In genomic region chr6:5361371-5361770, GRCh38 we compare ENCODE assay signal across 1 cellular context.
TF ChIP-seq lines count a peak whose summit lies in the region.

No MANE protein-coding gene starts in this region.

TF ChIP-seq in SK-N-SH, 30 proteins besides CTCF, POLR2A, EP300 and RAD21 (continued from another document):
- TF ChIP-seq, protein P1, sequence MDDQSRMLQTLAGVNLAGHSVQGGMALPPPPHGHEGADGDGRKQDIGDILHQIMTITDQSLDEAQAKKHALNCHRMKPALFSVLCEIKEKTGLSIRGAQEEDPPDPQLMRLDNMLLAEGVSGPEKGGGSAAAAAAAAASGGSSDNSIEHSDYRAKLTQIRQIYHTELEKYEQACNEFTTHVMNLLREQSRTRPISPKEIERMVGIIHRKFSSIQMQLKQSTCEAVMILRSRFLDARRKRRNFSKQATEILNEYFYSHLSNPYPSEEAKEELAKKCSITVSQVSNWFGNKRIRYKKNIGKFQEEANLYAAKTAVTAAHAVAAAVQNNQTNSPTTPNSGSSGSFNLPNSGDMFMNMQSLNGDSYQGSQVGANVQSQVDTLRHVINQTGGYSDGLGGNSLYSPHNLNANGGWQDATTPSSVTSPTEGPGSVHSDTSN (IDR thresholded peaks at IDR 0.05), result no peak
- no peak for TF ChIP-seq YY1 (IDR thresholded peaks at IDR 0.05; ENCODE audit: low read depth)
- no peak for TF ChIP-seq FOXM1 (IDR thresholded peaks at IDR 0.05; ENCODE audit: low read depth)
